ENCODE assay signal across 12 cellular contexts in genomic region chr4:177119693-177120092, GRCh38.
"Had no signal": no experiment of that assay in that cellular context is flagged by ENCODE, and none has a peak within 500 bp of the region (broad histone marks: within the 10 kb centered on the region; RNA-seq: fewer than 3 reads in every experiment).

No MANE protein-coding gene starts in this region.

- H3K36me3 ChIP-seq: adrenal gland, ovary had no signal

- H3K27ac ChIP-seq: foreskin keratinocyte, ovary had no signal

- H3K4me1 ChIP-seq: adrenal gland had no signal

- ATAC-seq: activated CD8-positive, alpha-beta T cell treated with anti-CD3 and anti-CD28 coated beads, Interleukin-2, amount 10 ng/mL, durations not matched to agents 7 days and 5 days; foreskin keratinocyte; stimulated activated memory B cell treated with anti-CD40 and anti-IgM and Interleukin-4, amounts not matched to agents 10 μg/mL and 1 μg/mL and 100 μg/mL, for 72 hours; T-cell had no signal

- DNase-seq: activated CD4-positive, alpha-beta T cell treated with anti-CD3 and anti-CD28 coated beads for 48 hours; activated CD8-positive, alpha-beta memory T cell treated with anti-CD3 and anti-CD28 coated beads, Interleukin-2, amount 50 U/mL, for 48 hours; activated CD8-positive, alpha-beta T cell treated with anti-CD3 and anti-CD28 coated beads, Interleukin-2, amount 10 ng/mL, durations not matched to agents 7 days and 5 days; activated naive CD4-positive, alpha-beta T cell treated with anti-CD3 and anti-CD28 coated beads, Interleukin-2, amount 10 ng/mL, durations not matched to agents 7 days and 5 days; adrenal gland; dermis blood vessel endothelial cell; foreskin keratinocyte; head of caudate nucleus; ovary; T-cell had no signal

- H3K4me3 ChIP-seq: adrenal gland, ovary, skin epidermis had no signal

- H3K27me3 ChIP-seq: adrenal gland, foreskin keratinocyte, ovary had no signal

- H3K9me3 ChIP-seq: adrenal gland, ovary had no signal
